9 cellular contexts compared by ENCODE assay signal in genomic region chr1:198359024-198359653, GRCh38.
DNase-seq lines count a peak whose midpoint lies in the region; ATAC-seq and TF ChIP-seq lines count a peak whose summit lies in the region.
"Had no signal": no experiment of that assay in that cellular context is flagged by ENCODE, and none has a peak within 500 bp of the region (broad histone marks: within the 10 kb centered on the region; RNA-seq: fewer than 3 reads in every experiment).

No MANE protein-coding gene starts in this region.

- H3K27me3 ChIP-seq in AG04450 (ENCODE audit: control insufficient read depth, insufficient read depth, low read length) (no peaks in the 10 kb centered on the region), HCT116 (ENCODE audit: insufficient read depth, low read length) (no peaks in the 10 kb centered on the region)

- H3K4me3 ChIP-seq in AG04450 (ENCODE audit: low read depth, low read length): no peak overlapping the region
- no peak overlapping the region for H3K4me3 ChIP-seq in HCT116 (replicated peaks in 1 of 2; ENCODE audit: low read depth in 1 of 2, low read length in 2 of 2)

- ATAC-seq in HCT116 (peak; percentile 78), GM18861 (IDR thresholded peaks at IDR 0.05; ENCODE audit: unreplicated experiment) (no peak)
- ATAC-seq: activated CD8-positive, alpha-beta memory T cell treated with anti-CD3 and anti-CD28 coated beads, Interleukin-2, amount 10 ng/mL, durations not matched to agents 7 days and 5 days had no signal

- CTCF ChIA-PET in AG04450 (lab: Charles Lee) (interaction anchor here (0.6 to 1.3 kb wide), 7 partner anchors 8 to 267 kb away, joined by 3 to 4 read pairs (median 3); no protein-coding TSS in a partner anchor), HCT116 (lab: Charles Lee) (interaction anchor here (0.7 to 1.0 kb wide), 9 partner anchors 8 to 327 kb away, joined by 3 to 4 read pairs (median 3); no protein-coding TSS in a partner anchor)

- H3K36me3 ChIP-seq in HCT116 (ENCODE audit: control insufficient read depth in 1 of 2, insufficient read depth in 2 of 2, low read length in 2 of 2): no peaks in the 10 kb centered on the region

- TF ChIP-seq RAD21 in HCT116 (IDR thresholded peaks at IDR 0.05; ENCODE audit: low read depth): peak; percentile 61

- DNase-seq in AG04450 (ENCODE audit: low read depth, low spot score) (no peak), HCT116 (ENCODE audit: low read depth, low spot score) (peak; percentile 27), amniotic epithelial cell (ENCODE audit: low read depth) (peak; percentile 31), left kidney (ENCODE audit: low read depth, low spot score) (peak; percentile 1), NCI-H774 (lab: John Stamatoyannopoulos, UW) (no peak), NCI-H187 (lab: John Stamatoyannopoulos, UW) (no peak), 8988T (no peak)
- DNase-seq: activated CD8-positive, alpha-beta memory T cell treated with anti-CD3 and anti-CD28 coated beads, Interleukin-2, amount 10 ng/mL, durations not matched to agents 7 days and 5 days had no signal

- no peak overlapping the region for H3K9ac ChIP-seq in HCT116 (ENCODE audit: low read length)

- RAD21 ChIA-PET in HCT116 (lab: Charles Lee; ENCODE audit: low non-redundant PET in 1 of 2, low total read pairs in 2 of 2, uncharacterized antibody in 2 of 2, unreplicated experiment in 2 of 2): no interaction called here

- POLR2A ChIA-PET in AG04450 (lab: Yijun Ruan, JAX) (no interaction called here), HCT116 (lab: Charles Lee) (no interaction called here)

- no peaks in the 10 kb centered on the region for H3K9me2 ChIP-seq in HCT116 (ENCODE audit: insufficient read depth)

- TF ChIP-seq CTCF in AG04450 (IDR thresholded peaks at IDR 0.05; ENCODE audit: low read depth, low read length) (peak; percentile 40), HCT116 (IDR thresholded peaks at IDR 0.05 in 2 of 3, conservative IDR thresholded peaks at IDR 0.05 in 1 of 3; ENCODE audit: borderline replicate concordance in 1 of 3, insufficient read depth in 1 of 3, low read depth in 2 of 3, low read length in 2 of 3) (peak; percentile 54 to 77 (median 60); a peak in 4 of 6 replicates)

- no peaks in the 10 kb centered on the region for H4K20me1 ChIP-seq in HCT116 (ENCODE audit: insufficient read depth)

- H3K9me3 ChIP-seq in AG04450 (ENCODE audit: control insufficient read depth, insufficient read depth, low read length) (no peaks in the 10 kb centered on the region), HCT116 (ENCODE audit: control insufficient read depth in 1 of 2, insufficient read depth in 1 of 2, low read depth in 1 of 2, low read length in 2 of 2) (no peaks in the 10 kb centered on the region)

- H3K79me2 ChIP-seq in HCT116 (ENCODE audit: insufficient read depth, low read length): no peaks in the 10 kb centered on the region

- TF ChIP-seq POLR2A in HCT116 (IDR thresholded peaks at IDR 0.05; ENCODE audit: borderline replicate concordance, extremely low read depth, insufficient read depth, insufficient read length): no peak

- no peak overlapping the region for H2AFZ ChIP-seq in HCT116 (ENCODE audit: low read depth, low read length, poor library complexity, severe bottlenecking)

- no peaks in the 10 kb centered on the region for H3K4me1 ChIP-seq in HCT116 (ENCODE audit: control insufficient read depth in 1 of 2, insufficient read depth in 2 of 2, low read length in 2 of 2)

- intact Hi-C loops in HCT116 (cut with micrococcal nuclease): loop anchor here (2.0 to 10.0 kb wide), 3 partner anchors 152 to 424 kb away; no protein-coding TSS in a partner anchor

- H3K27ac ChIP-seq in AG04450 (ENCODE audit: low read depth, low read length): no peak overlapping the region
- H3K27ac ChIP-seq in HCT116 (ENCODE audit: low read depth, low read length): no peak overlapping the region

- H3K4me2 ChIP-seq in HCT116 (ENCODE audit: low read length): no peak overlapping the region

- BruUV-seq in HCT116 (replicated peaks; lab: Mats Ljungman, UMichigan): no TSS peak

TF ChIP-seq in HCT116, 20 proteins besides CTCF, POLR2A, EP300 and RAD21:
- no peak for TF ChIP-seq CBX3 (IDR thresholded peaks at IDR 0.05; ENCODE audit: low read depth)

Comparison
In these comparisons a context has a peak if more than half of its experiments do, and no peak if none do; other contexts are left out.
1. DNase-seq: peak in HCT116 (single experiment), amniotic epithelial cell (single experiment) and left kidney (single experiment); none in AG04450 (single experiment), NCI-H774 (single experiment), NCI-H187 (0 of 2) and 8988T (single experiment).